ENCODE assay signal across 14 cellular contexts in the genomic region with DNA sequence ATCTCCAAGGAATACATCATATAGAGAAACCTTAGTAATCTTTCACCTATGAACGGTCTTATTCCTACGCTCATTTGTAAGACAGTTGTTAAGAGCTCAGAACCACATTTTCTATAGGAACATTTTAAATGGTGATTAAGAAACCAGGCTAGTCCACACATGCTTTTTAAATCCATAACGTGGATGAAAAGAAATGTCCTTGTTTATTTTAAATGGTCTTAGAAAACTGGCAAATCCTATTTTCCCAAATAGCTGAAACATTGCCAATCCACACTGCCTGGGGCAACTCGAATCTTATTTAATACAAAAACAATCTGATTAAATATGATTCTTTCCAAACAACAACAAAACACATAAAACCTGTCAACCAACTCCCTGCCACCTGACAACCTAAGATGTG. TPM values are rescaled to one million over a fixed set of nuclear protein-coding genes. Genes with fewer than 3 reads are reported as not detected.
DNase-seq lines count a peak whose midpoint lies in the region; ATAC-seq and TF ChIP-seq lines count a peak whose summit lies in the region.
"Had no signal": no experiment of that assay in that cellular context is flagged by ENCODE, and none has a peak within 500 bp of the region (broad histone marks: within the 10 kb centered on the region; RNA-seq: fewer than 3 reads in every experiment).

No MANE protein-coding gene starts in this region.

- peaks cover 20% of the 10 kb centered on the region; the same call in 1 of the 2 replicates for H3K79me2 ChIP-seq in Loucy (ENCODE audit: insufficient read depth, low read length)

- peaks cover 19% of the 10 kb centered on the region for H3K4me1 Mint-ChIP-seq in brain
- H3K4me1 Mint-ChIP-seq in nephron progenitor cell, result peaks cover 11% of the 10 kb centered on the region
- peaks cover 15% of the 10 kb centered on the region for H3K4me1 Mint-ChIP-seq in CD4-positive, alpha-beta T cell (ENCODE audit: low read depth)

- peak overlapping the region in 2 of 5 experiments; percentile 2 to 4 for H3K4me3 Mint-ChIP-seq in brain
- H3K4me3 Mint-ChIP-seq in nephron progenitor cell, result no peak overlapping the region
- no peak overlapping the region for H3K4me3 Mint-ChIP-seq in CD4-positive, alpha-beta T cell

- peak overlapping the region; percentile 70 for H3K4me2 ChIP-seq in Loucy (ENCODE audit: low read depth, low read length, poor library complexity, severe bottlenecking)

- POLR2A ChIA-PET in CD4-positive, alpha-beta T cell (lab: Charles Lee), result interaction anchor here (1.4 kb wide), 1 partner anchor 249 kb away, joined by 4 read pairs; no protein-coding TSS in a partner anchor

- CTCF ChIA-PET in CD4-positive, alpha-beta T cell (lab: Charles Lee), result interaction anchor here (1.1 kb wide), 1 partner anchor 481 kb away, joined by 3 read pairs; a partner anchor contains a TSS

- intact Hi-C loops in CD4-positive, alpha-beta T cell (cut with DNase I, micrococcal nuclease), result loop anchor here (10.0 kb wide), 2 partner anchors 85 to 155 kb away; no protein-coding TSS in a partner anchor

- in situ Hi-C loops in G401 (cut with HindIII; ENCODE audit: low sequenced_read_pairs), result no loop called here

- no peaks in the 10 kb centered on the region for H3K36me3 ChIP-seq in Loucy (ENCODE audit: insufficient read depth, low read length)

- no peaks in the 10 kb centered on the region for H3K9me2 ChIP-seq in Loucy (replicated peaks; ENCODE audit: low read depth, low read length)

- TF ChIP-seq CTCF in AG10803 (conservative IDR thresholded peaks at IDR 0.05; ENCODE audit: low read length) (no peak), Loucy (conservative IDR thresholded peaks at IDR 0.05; ENCODE audit: low read length) (no peak), brain (conservative IDR thresholded peaks at IDR 0.05) (no peak), nephron progenitor cell (IDR thresholded peaks at IDR 0.05) (no peak)
- TF ChIP-seq CTCF in CD4-positive, alpha-beta T cell (IDR thresholded peaks at IDR 0.05), result no peak

- no peaks in the 10 kb centered on the region for H3K9me3 ChIP-seq in Loucy (ENCODE audit: insufficient read depth, low read depth, low read length)
- H3K9me3 ChIP-seq in CD4-positive, alpha-beta T cell (ENCODE audit: control insufficient read depth, low read length), result no peaks in the 10 kb centered on the region

- DNase-seq in AG10803 (ENCODE audit: low read depth) (peak; percentile 41), foreskin melanocyte (peak; percentile 18), G401 (ENCODE audit: low spot score) (no peak), nephron progenitor cell (no peak)
- no peak for DNase-seq in CD4-positive, alpha-beta T cell
- DNase-seq: activated CD8-positive, alpha-beta T cell treated with anti-CD3 and anti-CD28 coated beads for 36 hours; activated gamma-delta T cell treated with Interleukin-2 at 50 U/mL for 16 hours; NCI-H1436; NCI-H526 treated with DMSO at 0.1 percent for 48 hours; stimulated activated CD8-positive, alpha-beta memory T cell treated with anti-CD3 and anti-CD28 coated beads, Interleukin-4, amount 100 ng/mL, for 48 hours had no signal

- peak overlapping the region in 3 of 5 experiments; percentile 37 to 94 (median 84) for H3K27ac Mint-ChIP-seq in brain
- H3K27ac Mint-ChIP-seq in nephron progenitor cell, result no peak overlapping the region
- H3K27ac Mint-ChIP-seq in CD4-positive, alpha-beta T cell, result no peak overlapping the region

- no peak overlapping the region for H2AFZ ChIP-seq in Loucy (ENCODE audit: low read length)

- H3K27me3 Mint-ChIP-seq in brain (no peaks in the 10 kb centered on the region), nephron progenitor cell (ENCODE audit: low read depth, poor library complexity) (peaks cover 4% of the 10 kb centered on the region)
- H3K27me3 Mint-ChIP-seq in CD4-positive, alpha-beta T cell, result no peaks in the 10 kb centered on the region
- H3K27me3 Mint-ChIP-seq: activated CD8-positive, alpha-beta T cell treated with anti-CD3 and anti-CD28 coated beads for 36 hours; central memory CD8-positive, alpha-beta T cell had no signal

- H3K4me3 ChIP-seq in AG10803 (ENCODE audit: low read length) (no peak overlapping the region), Loucy (ENCODE audit: low read length, poor library complexity, severe bottlenecking) (no peak overlapping the region)

- H3K4me1 ChIP-seq in Loucy (ENCODE audit: insufficient read depth, low read length, poor library complexity, severe bottlenecking), result peaks cover 77% of the 10 kb centered on the region

- H3F3A ChIP-seq in Loucy (ENCODE audit: low read depth), result peaks cover 8% of the 10 kb centered on the region; the same call in 1 of the 2 replicates

- no peaks in the 10 kb centered on the region for H4K20me1 ChIP-seq in Loucy (ENCODE audit: insufficient read depth, low read length, poor library complexity, severe bottlenecking)

- H3K9ac ChIP-seq in Loucy (ENCODE audit: low read depth, low read length, poor library complexity, severe bottlenecking), result peak overlapping the region; percentile 48

- H3K9me3 Mint-ChIP-seq in brain (peaks cover 0 to 3% (median 0%) of the 10 kb centered on the region in 5 experiments), nephron progenitor cell (no peaks in the 10 kb centered on the region)
- H3K9me3 Mint-ChIP-seq in CD4-positive, alpha-beta T cell, result no peaks in the 10 kb centered on the region
- H3K9me3 Mint-ChIP-seq: central memory CD8-positive, alpha-beta T cell had no signal

- H3K27me3 ChIP-seq in Loucy (ENCODE audit: insufficient read depth, low read length, poor library complexity, severe bottlenecking), result no peaks in the 10 kb centered on the region
- no peaks in the 10 kb centered on the region for H3K27me3 ChIP-seq in CD4-positive, alpha-beta T cell (ENCODE audit: control insufficient read depth, insufficient read depth, low read length)

- ATAC-seq in HG03108 (IDR thresholded peaks at IDR 0.05; ENCODE audit: unreplicated experiment), result no peak
- no peak for ATAC-seq in CD4-positive, alpha-beta T cell (ENCODE audit: poor library complexity)
- ATAC-seq: activated CD8-positive, alpha-beta T cell treated with anti-CD3 and anti-CD28 coated beads for 36 hours had no signal

- no peak overlapping the region for H3K27ac ChIP-seq in CD4-positive, alpha-beta T cell (ENCODE audit: low read depth, low read length)

- H3K36me3 Mint-ChIP-seq in brain (no peaks in the 10 kb centered on the region), nephron progenitor cell (ENCODE audit: low read depth) (no peaks in the 10 kb centered on the region)
- H3K36me3 Mint-ChIP-seq in CD4-positive, alpha-beta T cell (ENCODE audit: low read depth), result no peaks in the 10 kb centered on the region

RNA-seq across cellular contexts. Expression of a gene that starts 23.7 kb away (rescaled TPM):
- polyA plus RNA-seq in brain (ENCODE audit: insufficient read depth, low read depth, low replicate concordance), result 3.7 TPM
- 58.3 and 86.2 TPM in 2 replicates for total RNA-seq in G401 (2014; rRNA removed; shearing (Covaris generic))
- 10 to 100 TPM in 1 of 2 experiments, 1 to 10 TPM in 1; 9.7 to 11.5 TPM for total RNA-seq in CD4-positive, alpha-beta T cell

RNA-seq across cellular contexts. Expression of a gene that starts 23.9 kb away (rescaled TPM):
- polyA plus RNA-seq in brain (ENCODE audit: insufficient read depth, low read depth, low replicate concordance), result 3.5 TPM
- total RNA-seq in G401 (2014; rRNA removed; shearing (Covaris generic)), result 13.9 and 14.0 TPM in 2 replicates
- total RNA-seq in CD4-positive, alpha-beta T cell, result 10 to 100 TPM; 13.0 to 14.3 TPM

Comparison
In these comparisons a context has a peak if more than half of its experiments do, and no peak if none do; other contexts are left out.
1. DNase-seq: peak in AG10803 (single experiment) and foreskin melanocyte (single experiment); none in G401 (single experiment), nephron progenitor cell (single experiment) and CD4-positive, alpha-beta T cell (0 of 10).
2. H3K27ac Mint-ChIP-seq: peak in brain (3 of 5); none in nephron progenitor cell (single experiment) and CD4-positive, alpha-beta T cell (single experiment).